Comparison of ENCODE assay signal across 2 cellular contexts in the genomic region with DNA sequence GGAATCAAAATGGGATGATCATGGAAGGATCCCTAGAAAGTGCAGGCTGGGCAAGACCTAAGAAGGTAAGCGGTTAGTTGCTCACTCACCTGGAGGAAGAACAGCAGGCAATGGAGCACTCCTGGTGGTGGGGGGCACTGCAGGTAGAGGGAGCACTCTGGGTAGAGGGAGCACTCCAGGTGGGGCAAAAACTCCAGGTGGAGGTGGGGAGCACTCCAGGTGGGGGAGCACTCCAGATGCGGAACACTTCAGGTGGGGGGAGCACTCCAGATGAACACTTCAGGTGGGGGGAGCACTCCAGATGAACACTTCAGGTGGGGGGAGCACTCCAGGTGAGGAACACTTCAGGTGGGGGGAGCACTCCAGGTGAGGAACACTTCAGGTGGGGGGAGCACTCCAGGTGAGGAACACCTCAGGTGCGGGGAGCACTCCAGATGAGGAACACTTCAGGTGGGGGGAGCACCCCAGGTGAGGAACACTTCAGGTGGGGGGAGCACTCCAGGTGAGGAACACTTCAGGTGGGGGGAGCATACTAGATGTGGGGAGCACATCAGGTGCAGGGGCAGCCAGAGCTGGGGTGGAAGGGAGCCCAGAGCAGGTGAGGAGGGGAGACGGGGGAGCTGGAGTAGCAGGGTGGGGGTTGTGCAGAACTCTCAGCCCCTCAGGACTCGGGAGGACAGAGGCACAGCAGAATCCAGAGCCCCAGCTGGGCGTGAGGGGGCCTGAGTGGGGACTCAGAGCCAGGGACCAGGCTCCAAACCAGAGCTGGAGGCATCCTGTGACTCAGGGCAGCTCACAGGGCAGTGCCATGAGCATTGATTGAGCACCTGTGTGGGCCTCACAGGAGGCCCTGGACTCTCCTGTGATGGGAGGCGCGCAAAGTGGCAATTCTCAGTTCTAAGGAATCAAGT.
TF ChIP-seq lines count a peak whose summit lies in the region.

No MANE protein-coding gene starts in this region.

TF ChIP-seq in HCT116, 20 proteins besides CTCF, POLR2A, EP300 and RAD21:
- TF ChIP-seq FOSL1 (IDR thresholded peaks at IDR 0.05; ENCODE audit: low read depth) = no peak
- TF ChIP-seq TCF7L2 (IDR thresholded peaks at IDR 0.05; ENCODE audit: borderline replicate concordance, extremely low read depth, insufficient read depth, insufficient read length) = no peak
- TF ChIP-seq POLR2AphosphoS5 (IDR thresholded peaks at IDR 0.05; ENCODE audit: low read depth, low read length) = no peak
- no peak for TF ChIP-seq SRF (IDR thresholded peaks at IDR 0.05; ENCODE audit: low read depth)
- TF ChIP-seq EZH2phosphoT487 (IDR thresholded peaks at IDR 0.05; ENCODE audit: borderline replicate concordance) = no peak
- no peak for TF ChIP-seq ELF1 (IDR thresholded peaks at IDR 0.05; ENCODE audit: borderline replicate concordance, low read depth)
- TF ChIP-seq ZBTB33 (IDR thresholded peaks at IDR 0.05; ENCODE audit: extremely low read depth, insufficient replicate concordance, low read length) = no peak
- TF ChIP-seq SIN3A (IDR thresholded peaks at IDR 0.05; ENCODE audit: low read depth) = no peak
- no peak for TF ChIP-seq ZNF274 (IDR thresholded peaks at IDR 0.05; ENCODE audit: low read depth, low read length)
- TF ChIP-seq SP1 (IDR thresholded peaks at IDR 0.05; ENCODE audit: low read depth) = no peak
- TF ChIP-seq ATF3 (IDR thresholded peaks at IDR 0.05) = no peak
- no peak for TF ChIP-seq EZH2 (IDR thresholded peaks at IDR 0.05)
- TF ChIP-seq YY1 (IDR thresholded peaks at IDR 0.05; ENCODE audit: extremely low read depth, insufficient replicate concordance, low read depth, low read length) = no peak
- TF ChIP-seq CEBPB (IDR thresholded peaks at IDR 0.05; ENCODE audit: low read depth) = no peak
- TF ChIP-seq ZFX (IDR thresholded peaks at IDR 0.05) = no peak
- TF ChIP-seq CBX3 (IDR thresholded peaks at IDR 0.05; ENCODE audit: low read depth) = no peak
- TF ChIP-seq, protein P1, sequence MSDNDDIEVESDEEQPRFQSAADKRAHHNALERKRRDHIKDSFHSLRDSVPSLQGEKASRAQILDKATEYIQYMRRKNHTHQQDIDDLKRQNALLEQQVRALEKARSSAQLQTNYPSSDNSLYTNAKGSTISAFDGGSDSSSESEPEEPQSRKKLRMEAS (IDR thresholded peaks at IDR 0.05) = no peak
- TF ChIP-seq, protein P2, sequence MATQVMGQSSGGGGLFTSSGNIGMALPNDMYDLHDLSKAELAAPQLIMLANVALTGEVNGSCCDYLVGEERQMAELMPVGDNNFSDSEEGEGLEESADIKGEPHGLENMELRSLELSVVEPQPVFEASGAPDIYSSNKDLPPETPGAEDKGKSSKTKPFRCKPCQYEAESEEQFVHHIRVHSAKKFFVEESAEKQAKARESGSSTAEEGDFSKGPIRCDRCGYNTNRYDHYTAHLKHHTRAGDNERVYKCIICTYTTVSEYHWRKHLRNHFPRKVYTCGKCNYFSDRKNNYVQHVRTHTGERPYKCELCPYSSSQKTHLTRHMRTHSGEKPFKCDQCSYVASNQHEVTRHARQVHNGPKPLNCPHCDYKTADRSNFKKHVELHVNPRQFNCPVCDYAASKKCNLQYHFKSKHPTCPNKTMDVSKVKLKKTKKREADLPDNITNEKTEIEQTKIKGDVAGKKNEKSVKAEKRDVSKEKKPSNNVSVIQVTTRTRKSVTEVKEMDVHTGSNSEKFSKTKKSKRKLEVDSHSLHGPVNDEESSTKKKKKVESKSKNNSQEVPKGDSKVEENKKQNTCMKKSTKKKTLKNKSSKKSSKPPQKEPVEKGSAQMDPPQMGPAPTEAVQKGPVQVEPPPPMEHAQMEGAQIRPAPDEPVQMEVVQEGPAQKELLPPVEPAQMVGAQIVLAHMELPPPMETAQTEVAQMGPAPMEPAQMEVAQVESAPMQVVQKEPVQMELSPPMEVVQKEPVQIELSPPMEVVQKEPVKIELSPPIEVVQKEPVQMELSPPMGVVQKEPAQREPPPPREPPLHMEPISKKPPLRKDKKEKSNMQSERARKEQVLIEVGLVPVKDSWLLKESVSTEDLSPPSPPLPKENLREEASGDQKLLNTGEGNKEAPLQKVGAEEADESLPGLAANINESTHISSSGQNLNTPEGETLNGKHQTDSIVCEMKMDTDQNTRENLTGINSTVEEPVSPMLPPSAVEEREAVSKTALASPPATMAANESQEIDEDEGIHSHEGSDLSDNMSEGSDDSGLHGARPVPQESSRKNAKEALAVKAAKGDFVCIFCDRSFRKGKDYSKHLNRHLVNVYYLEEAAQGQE (IDR thresholded peaks at IDR 0.05; ENCODE audit: low read depth) = no peak

TF ChIP-seq in K562, 482 proteins besides CTCF, POLR2A, EP300 and RAD21:
- TF ChIP-seq HNRNPLL (IDR thresholded peaks at IDR 0.05; ENCODE audit: low read depth, low read length, poor library complexity, severe bottlenecking) (no peak), ZNF263 (CRISPR knock-in tag; IDR thresholded peaks at IDR 0.05; ENCODE audit: borderline replicate concordance) (peak; percentile 97)
